Comparison of ENCODE assay signal across 29 cellular contexts in the genomic region with DNA sequence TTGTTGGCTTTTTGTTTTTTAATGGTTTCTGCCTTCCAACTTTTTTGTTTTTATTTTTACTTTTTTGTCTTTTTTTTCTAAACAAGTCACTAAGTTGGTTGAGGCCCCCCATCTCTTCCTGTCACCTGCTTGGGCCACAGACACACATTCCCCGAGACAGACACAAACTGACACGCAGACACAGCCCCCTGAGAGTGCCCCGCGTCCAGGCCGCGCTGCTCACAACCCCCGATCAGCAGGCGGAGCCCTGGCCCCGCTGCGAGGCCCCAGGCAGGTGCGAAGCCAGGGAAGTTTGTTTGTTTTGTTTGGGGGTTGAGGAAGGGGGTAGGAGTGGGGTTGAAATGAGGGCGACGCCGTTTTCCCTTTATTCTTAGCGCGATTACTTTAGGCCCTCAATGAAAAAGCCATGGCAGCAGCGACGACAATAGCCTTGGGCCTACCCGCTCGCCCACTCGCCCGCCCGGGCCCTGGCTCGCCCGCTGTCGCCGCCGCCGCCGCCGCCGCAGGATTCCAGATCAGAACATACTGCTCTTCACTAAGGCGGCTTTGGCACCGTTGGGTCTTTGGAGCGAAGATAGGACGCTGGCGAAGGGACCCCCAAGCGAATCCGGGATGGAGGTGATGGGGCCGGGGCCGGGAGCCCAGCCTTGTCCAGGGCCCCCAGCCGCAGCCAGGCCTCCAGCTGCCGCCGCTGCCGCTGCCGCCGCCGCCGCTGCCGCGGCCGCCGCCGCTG. TPM values are rescaled to one million over a fixed set of nuclear protein-coding genes. Genes with fewer than 3 reads are reported as not detected.
DNase-seq lines count a peak whose midpoint lies in the region; ATAC-seq and TF ChIP-seq lines count a peak whose summit lies in the region.
"Had no signal": no experiment of that assay in that cellular context is flagged by ENCODE, and none has a peak within 500 bp of the region (broad histone marks: within the 10 kb centered on the region; RNA-seq: fewer than 3 reads in every experiment).

No MANE protein-coding gene starts in this region.

- no peak for TF ChIP-seq POLR2A in esophagus muscularis mucosa (IDR thresholded peaks at IDR 0.05; ENCODE audit: low read depth)

- no peak overlapping the region for H3T11ph ChIP-seq in H9 (ENCODE audit: low read length)

- no CpG with 5 or more reads among the region's 54 CpGs for WGBS in H9 (ENCODE audit: extremely low coverage, insufficient read length, low lambda C conversion rate)
- 7% methylated on average over 47 of the region's 54 CpGs for WGBS in esophagus muscularis mucosa

- no peak overlapping the region for H3K14ac ChIP-seq in H9 (ENCODE audit: insufficient read depth, low read length)

- no peak overlapping the region for H2BK120ac ChIP-seq in H9 (ENCODE audit: low read depth, low read length, poor library complexity, severe bottlenecking)

- H4K91ac ChIP-seq in H9 (ENCODE audit: insufficient read length, low read depth, low read length) = no peak overlapping the region

- H2BK15ac ChIP-seq in H9 (ENCODE audit: low read depth, low read length) = no peak overlapping the region

- no peak overlapping the region for H3K56ac ChIP-seq in H9 (ENCODE audit: insufficient read length, low read depth, low read length)

- H3K9me3 Mint-ChIP-seq in H9 = peaks cover 2 to 22% of the 10 kb centered on the region in 2 experiments; a peak in 4 of 5 replicates
- H3K9me3 Mint-ChIP-seq in nephron progenitor cell = peaks cover 24% of the 10 kb centered on the region

- no peak overlapping the region for H4K5ac ChIP-seq in H9 (ENCODE audit: insufficient read length, low read depth, low read length)

- TF ChIP-seq CTCF in H9 (conservative IDR thresholded peaks at IDR 0.05) = no peak
- no peak for TF ChIP-seq CTCF in esophagus muscularis mucosa (IDR thresholded peaks at IDR 0.05)
- no peak for TF ChIP-seq CTCF in nephron progenitor cell (IDR thresholded peaks at IDR 0.05)

- peak; percentile 66 for DNase-seq in ELF-1 (ENCODE audit: low read depth, low spot score)
- DNase-seq in H9 = peak; percentile 52
- DNase-seq in esophagus muscularis mucosa (ENCODE audit: extremely low spot score) = peak; percentile 34
- peak; percentile 29 for DNase-seq in nephron progenitor cell
- DNase-seq in NCI-H510A treated with DMSO at 0.1 percent for 48 hours (lab: John Stamatoyannopoulos, UW) = no peak
- DNase-seq in stimulated activated CD4-positive, alpha-beta T cell treated with anti-CD3 and anti-CD28 coated beads, Interleukin-2, amount 100 ng/mL, for 48 hours = no peak
- DNase-seq: activated CD4-positive, alpha-beta T cell treated with anti-CD3 and anti-CD28 coated beads, Interleukin-2, amount 10 ng/mL, durations not matched to agents 24 days and 14 days; activated naive CD4-positive, alpha-beta T cell treated with anti-CD3 and anti-CD28 coated beads, Interleukin-2, amount 10 ng/mL, durations not matched to agents 7 days and 5 days; amygdala; effector CD8-positive, alpha-beta T cell; KBM-7; left colon; NCI-H1417; NCI-H446 treated with DMSO at 0.1 percent for 48 hours; NK-92 treated with Interleukin-12 subunit alpha and Interleukin-12 subunit beta, amount 100 ng/mL, for 24 hours; occipital lobe; PC-9; T-helper 9 cell had no signal

- H2BK5ac ChIP-seq in H9 (ENCODE audit: insufficient read length, low read length) = no peak overlapping the region

- H3K4me1 ChIP-seq in H9 (ENCODE audit: insufficient read depth, low read length) (no peaks in the 10 kb centered on the region), esophagus muscularis mucosa (peaks cover 0 to 25% (median 15%) of the 10 kb centered on the region in 4 donors)

- H3K27me3 Mint-ChIP-seq in H9 (ENCODE audit: low read depth) (peaks cover 99% of the 10 kb centered on the region), nephron progenitor cell (ENCODE audit: low read depth, poor library complexity) (peaks cover 100% of the 10 kb centered on the region)

- H3K79me1 ChIP-seq in H9 (ENCODE audit: insufficient read depth, low read depth, low read length, poor library complexity, severe bottlenecking) = no peaks in the 10 kb centered on the region

- H3K36me3 Mint-ChIP-seq in H9 (ENCODE audit: insufficient read depth in 1 of 3, low read depth in 3 of 3) = peaks cover 0 to 2% (median 0%) of the 10 kb centered on the region in 3 experiments; a peak in 2 of 7 replicates
- peaks cover 9% of the 10 kb centered on the region for H3K36me3 Mint-ChIP-seq in nephron progenitor cell (ENCODE audit: low read depth)

- no peaks in the 10 kb centered on the region for H3K9me3 ChIP-seq in H9 (ENCODE audit: control insufficient read depth, low read depth, low read length)
- peaks cover 0 to 4% (median 4%) of the 10 kb centered on the region in 4 donors for H3K9me3 ChIP-seq in esophagus muscularis mucosa
- H3K9me3 ChIP-seq: thoracic aorta had no signal

- no peak overlapping the region for H3K4ac ChIP-seq in H9 (ENCODE audit: low read depth, low read length)

- no peak overlapping the region for H2AFZ ChIP-seq in H9 (ENCODE audit: low read length)
- H2AFZ ChIP-seq: PC-9 had no signal

- no peak overlapping the region for H3K27ac ChIP-seq in H9 (ENCODE audit: insufficient read length, low read depth, low read length)
- H3K27ac ChIP-seq in esophagus muscularis mucosa (replicated peaks in 1 of 4) = no peak overlapping the region
- H3K27ac ChIP-seq: PC-9, thoracic aorta, VCaP had no signal

- no peaks in the 10 kb centered on the region for H3K79me2 ChIP-seq in H9 (ENCODE audit: insufficient read depth, low read length)

- H3K4me3 ChIP-seq in esophagus muscularis mucosa = no peak overlapping the region
- H3K4me3 ChIP-seq: PC-9 had no signal

- intact Hi-C loops in esophagus muscularis mucosa (cut with DNase I) = no loop called here

- no peak overlapping the region for H3K23ac ChIP-seq in H9 (ENCODE audit: insufficient read length, low read depth, low read length)

- H2BK20ac ChIP-seq in H9 (ENCODE audit: low read depth, low read length, poor library complexity, severe bottlenecking) = no peak overlapping the region

- H3K36me3 ChIP-seq in esophagus muscularis mucosa = no peaks in the 10 kb centered on the region
- H3K36me3 ChIP-seq: thoracic aorta had no signal

- H3K9ac ChIP-seq in H9 (ENCODE audit: extremely low read depth, insufficient read length, low read length) = no peak overlapping the region

- no peak for TF ChIP-seq EP300 in esophagus muscularis mucosa (IDR thresholded peaks at IDR 0.05)

- H4K20me1 ChIP-seq in H9 (ENCODE audit: control insufficient read depth, insufficient read depth, insufficient read length) = peaks cover 2% of the 10 kb centered on the region

- H3K18ac ChIP-seq in H9 (ENCODE audit: insufficient read length, low read depth, low read length) = no peak overlapping the region

- H3K23me2 ChIP-seq in H9 (ENCODE audit: insufficient read length, low read depth, low read length, poor library complexity, severe bottlenecking) = peaks cover 5% of the 10 kb centered on the region

- H3K4me2 ChIP-seq in H9 (ENCODE audit: insufficient read depth, insufficient read length, low read length) = peak overlapping the region; percentile 8
- H3K4me2 ChIP-seq: PC-9 had no signal

- H3K27me3 ChIP-seq in H9 (ENCODE audit: insufficient read depth, low read length) (peaks cover 93% of the 10 kb centered on the region), esophagus muscularis mucosa (peaks cover 0 to 93% (median 43%) of the 10 kb centered on the region in 4 donors)

- H2AK5ac ChIP-seq in H9 (ENCODE audit: insufficient read length, low read length) = no peak overlapping the region

- H3K27ac Mint-ChIP-seq in H9 (no peak overlapping the region), nephron progenitor cell (no peak overlapping the region)
- H3K27ac Mint-ChIP-seq: activated CD4-positive, alpha-beta T cell treated with anti-CD3 and anti-CD28 coated beads, Interleukin-2, amount 10 ng/mL, durations not matched to agents 24 days and 14 days; stimulated activated naive CD8-positive, alpha-beta T cell treated with anti-CD3 and anti-CD28 coated beads, Interleukin-15, Interleukin-2, amounts not matched to agents 100 ng/mL and 50 ng/mL, for 24 hours had no signal

- H3K4me3 Mint-ChIP-seq in H9 (peak overlapping the region in 1 of 2 experiments; percentile 71; a peak in 3 of 5 replicates), nephron progenitor cell (no peak overlapping the region)
- H3K4me3 Mint-ChIP-seq: activated CD4-positive, alpha-beta T cell treated with anti-CD3 and anti-CD28 coated beads, Interleukin-2, amount 10 ng/mL, durations not matched to agents 24 days and 14 days; activated naive CD4-positive, alpha-beta T cell treated with anti-CD3 and anti-CD28 coated beads, Interleukin-2, amount 10 ng/mL, durations not matched to agents 7 days and 5 days; stimulated activated naive CD8-positive, alpha-beta T cell treated with anti-CD3 and anti-CD28 coated beads, Interleukin-15, Interleukin-2, amounts not matched to agents 100 ng/mL and 50 ng/mL, for 24 hours had no signal

- no peak for ATAC-seq in GM21526 (IDR thresholded peaks at IDR 0.05; ENCODE audit: low FRiP score, unreplicated experiment)
- ATAC-seq: left colon, Right ventricle myocardium inferior had no signal

- no peak overlapping the region for H2BK12ac ChIP-seq in H9 (ENCODE audit: insufficient read length, low read depth, low read length)

- peaks cover 21 to 48% of the 10 kb centered on the region in 2 experiments for H3K4me1 Mint-ChIP-seq in H9
- H3K4me1 Mint-ChIP-seq in nephron progenitor cell = peaks cover 25% of the 10 kb centered on the region
- H3K4me1 Mint-ChIP-seq: activated CD4-positive, alpha-beta T cell treated with anti-CD3 and anti-CD28 coated beads, Interleukin-2, amount 10 ng/mL, durations not matched to agents 24 days and 14 days; activated naive CD4-positive, alpha-beta T cell treated with anti-CD3 and anti-CD28 coated beads, Interleukin-2, amount 10 ng/mL, durations not matched to agents 7 days and 5 days had no signal

- no peak overlapping the region for H4K8ac ChIP-seq in H9 (replicated peaks; ENCODE audit: insufficient read length, low read depth, low read length)

RNA-seq across cellular contexts. Expression of a gene that starts 3.1 kb away (rescaled TPM):
- total RNA-seq in H9 (2021) (not detected in 2 replicates), esophagus muscularis mucosa (1 to 10 TPM in 1 of 4 donors, under 1 TPM in 2, not detected in 1; 0.19 to 3.0 (median 0.66) TPM)
- total RNA-seq: activated CD4-positive, alpha-beta T cell treated with anti-CD3 and anti-CD28 coated beads, Interleukin-2, amount 10 ng/mL, durations not matched to agents 24 days and 14 days; bronchial epithelial cell; epithelial cell of proximal tubule; MCF 10A; mesenteric fat pad; occipital lobe; PC-9; pulmonary artery endothelial cell; Right ventricle myocardium inferior; skeletal muscle tissue; thoracic aorta had no signal

Comparison
In these comparisons a context has a peak if more than half of its experiments do, and no peak if none do; other contexts are left out.
1. DNase-seq: peak in ELF-1 (single experiment), H9 (single experiment), esophagus muscularis mucosa (single experiment) and nephron progenitor cell (single experiment); none in NCI-H510A treated with DMSO at 0.1 percent for 48 hours (single experiment) and stimulated activated CD4-positive, alpha-beta T cell treated with anti-CD3 and anti-CD28 coated beads, Interleukin-2, amount 100 ng/mL, for 48 hours (0 of 2).